Comparison of ENCODE assay signal across 19 cellular contexts in the genomic region with DNA sequence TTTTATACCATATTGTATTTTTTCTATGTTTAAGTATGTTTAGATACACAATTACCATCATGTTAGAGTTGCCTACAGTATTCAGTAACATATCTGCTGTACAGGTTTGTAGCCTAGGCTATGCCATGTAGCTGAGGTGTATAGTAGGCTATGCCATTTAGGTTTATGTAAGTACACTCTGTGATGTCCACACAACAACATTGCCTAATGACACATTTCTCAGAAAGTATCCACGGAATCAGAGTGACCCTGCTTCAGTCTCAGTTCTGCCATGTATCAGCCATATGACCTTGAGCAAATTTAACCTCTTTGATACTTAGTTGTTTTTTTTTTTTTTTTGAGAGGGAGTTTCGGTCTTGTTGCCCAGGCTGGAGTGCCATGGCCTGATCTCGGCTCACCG. TPM values are rescaled to one million over a fixed set of nuclear protein-coding genes. Genes with fewer than 3 reads are reported as not detected.
DNase-seq lines count a peak whose midpoint lies in the region; ATAC-seq and TF ChIP-seq lines count a peak whose summit lies in the region.
"Had no signal": no experiment of that assay in that cellular context is flagged by ENCODE, and none has a peak within 500 bp of the region (broad histone marks: within the 10 kb centered on the region; RNA-seq: fewer than 3 reads in every experiment).

No MANE protein-coding gene starts in this region.

- CTCF ChIA-PET in CD4-positive, alpha-beta T cell (lab: Charles Lee): no interaction called here

- no peak for TF ChIP-seq POLR2A in erythroblast (IDR thresholded peaks at IDR 0.05; ENCODE audit: low read length)

- DNase-seq in CD4-positive, alpha-beta T cell: no peak
- no peak for DNase-seq in T-helper 17 cell
- peak; percentile 39 to 44 for DNase-seq in erythroblast (lab: John Stamatoyannopoulos, UW)
- no peak for DNase-seq in posterior cingulate gyrus
- DNase-seq in nephron progenitor cell: no peak
- no peak for DNase-seq in COLO829 (ENCODE audit: low spot score)
- DNase-seq: left lung, NCI-H1092 treated with DMSO at 0.1 percent for 48 hours, NCI-H2107, NCI-H526 treated with DMSO at 0.1 percent for 48 hours, small intestine had no signal

- H3K4me2 ChIP-seq in BLaER1 treated with 17β-estradiol and CSF1 and Interleukin-3, amounts not matched to agents 10 nM and 100 nM: peak overlapping the region; percentile 74 to 99 (median 85); a peak in 19 of 22 replicates
- H3K4me2 ChIP-seq: GM23338 had no signal

- H3K27ac Mint-ChIP-seq in CD4-positive, alpha-beta T cell: peak overlapping the region; percentile 85
- peak overlapping the region; percentile 94 for H3K27ac Mint-ChIP-seq in T-helper 17 cell
- H3K27ac Mint-ChIP-seq in nephron progenitor cell: no peak overlapping the region
- H3K27ac Mint-ChIP-seq: GM23338 had no signal

- peak overlapping the region in 3 of 11 experiments; percentile 68 to 71 (median 71); a peak in 3 of 22 replicates for H3K27ac ChIP-seq in BLaER1 treated with 17β-estradiol and CSF1 and Interleukin-3, amounts not matched to agents 10 nM and 100 nM
- no peak overlapping the region for H3K27ac ChIP-seq in CD4-positive, alpha-beta T cell (ENCODE audit: low read depth, low read length)
- H3K27ac ChIP-seq: breast epithelium, gastroesophageal sphincter, tibial nerve had no signal

- H3K4me1 ChIP-seq in BLaER1 treated with 17β-estradiol and CSF1 and Interleukin-3, amounts not matched to agents 10 nM and 100 nM: peaks cover 73 to 99% (median 84%) of the 10 kb centered on the region in 10 experiments

- no peaks in the 10 kb centered on the region for H3K9me3 Mint-ChIP-seq in CD4-positive, alpha-beta T cell
- H3K9me3 Mint-ChIP-seq in nephron progenitor cell: no peaks in the 10 kb centered on the region
- H3K9me3 Mint-ChIP-seq: GM23338 had no signal

- intact Hi-C loops in CD4-positive, alpha-beta T cell (cut with DNase I, micrococcal nuclease): loop anchor here in 1 of 2 experiments (2.0 kb wide), 1 partner anchor 15 kb away; no protein-coding TSS in a partner anchor
- intact Hi-C loops in posterior cingulate gyrus (cut with DNase I): no loop called here

- no peaks in the 10 kb centered on the region for H3K27me3 ChIP-seq in BLaER1 treated with 17β-estradiol and CSF1 and Interleukin-3, amounts not matched to agents 10 nM and 100 nM
- no peaks in the 10 kb centered on the region for H3K27me3 ChIP-seq in CD4-positive, alpha-beta T cell (ENCODE audit: control insufficient read depth, insufficient read depth, low read length)
- H3K27me3 ChIP-seq: breast epithelium, gastroesophageal sphincter, left lung, tibial nerve had no signal

- no peaks in the 10 kb centered on the region for H3K27me3 Mint-ChIP-seq in CD4-positive, alpha-beta T cell
- H3K27me3 Mint-ChIP-seq in T-helper 17 cell (no peaks in the 10 kb centered on the region), nephron progenitor cell (ENCODE audit: low read depth, poor library complexity) (peaks cover 7% of the 10 kb centered on the region)

- H3K9ac ChIP-seq in BLaER1 treated with 17β-estradiol and CSF1 and Interleukin-3, amounts not matched to agents 10 nM and 100 nM: peak overlapping the region in 1 of 11 experiments; percentile 34; a peak in 1 of 22 replicates

- no peak for ATAC-seq in CD4-positive, alpha-beta T cell (ENCODE audit: poor library complexity)
- no peak for ATAC-seq in T-helper 17 cell
- ATAC-seq in HG02678 (IDR thresholded peaks at IDR 0.05; ENCODE audit: unreplicated experiment): no peak
- ATAC-seq: gastroesophageal sphincter, GM23338, left lung had no signal

- H3K4me3 Mint-ChIP-seq in CD4-positive, alpha-beta T cell: peak overlapping the region; percentile 16
- H3K4me3 Mint-ChIP-seq in T-helper 17 cell: no peak overlapping the region
- no peak overlapping the region for H3K4me3 Mint-ChIP-seq in nephron progenitor cell
- H3K4me3 Mint-ChIP-seq: GM23338 had no signal

- POLR2A ChIA-PET in CD4-positive, alpha-beta T cell (lab: Charles Lee): interaction anchor here (2.3 to 2.5 kb wide), 2 partner anchors 8 to 12 kb away, joined by 26 to 28 read pairs; a partner anchor contains a TSS

- no peaks in the 10 kb centered on the region for H3K9me3 ChIP-seq in BLaER1 treated with 17β-estradiol and CSF1 and Interleukin-3, amounts not matched to agents 10 nM and 100 nM (replicated peaks in 1 of 11)
- no peaks in the 10 kb centered on the region for H3K9me3 ChIP-seq in CD4-positive, alpha-beta T cell (ENCODE audit: control insufficient read depth, low read length)
- no peaks in the 10 kb centered on the region for H3K9me3 ChIP-seq in T-helper 17 cell (ENCODE audit: control insufficient read depth, low read length, poor library complexity, severe bottlenecking)
- H3K9me3 ChIP-seq: breast epithelium, gastroesophageal sphincter, left lung, tibial nerve had no signal

- no peak overlapping the region for H3K4me3 ChIP-seq in BLaER1 treated with 17β-estradiol and CSF1 and Interleukin-3, amounts not matched to agents 10 nM and 100 nM
- H3K4me3 ChIP-seq: breast epithelium, gastroesophageal sphincter, GM23338, left lung, tibial nerve had no signal

- peaks cover 50 to 100% (median 96%) of the 10 kb centered on the region in 11 experiments; a peak in 21 of 22 replicates for H4K20me1 ChIP-seq in BLaER1 treated with 17β-estradiol and CSF1 and Interleukin-3, amounts not matched to agents 10 nM and 100 nM

- H3K36me3 ChIP-seq in BLaER1 treated with 17β-estradiol and CSF1 and Interleukin-3, amounts not matched to agents 10 nM and 100 nM: peaks cover 0 to 19% (median 5%) of the 10 kb centered on the region in 11 experiments; a peak in 9 of 22 replicates
- H3K36me3 ChIP-seq: breast epithelium, gastroesophageal sphincter, left lung, tibial nerve had no signal

- peaks cover 93% of the 10 kb centered on the region for H3K4me1 Mint-ChIP-seq in CD4-positive, alpha-beta T cell (ENCODE audit: low read depth)
- peaks cover 64% of the 10 kb centered on the region for H3K4me1 Mint-ChIP-seq in T-helper 17 cell
- H3K4me1 Mint-ChIP-seq in nephron progenitor cell: peaks cover 38% of the 10 kb centered on the region

- no peaks in the 10 kb centered on the region for H3K36me3 Mint-ChIP-seq in CD4-positive, alpha-beta T cell (ENCODE audit: low read depth)
- H3K36me3 Mint-ChIP-seq in T-helper 17 cell (ENCODE audit: low read depth) (no peaks in the 10 kb centered on the region), nephron progenitor cell (ENCODE audit: low read depth) (no peaks in the 10 kb centered on the region)

- TF ChIP-seq CTCF in CD4-positive, alpha-beta T cell (IDR thresholded peaks at IDR 0.05): no peak
- TF ChIP-seq CTCF in nephron progenitor cell (IDR thresholded peaks at IDR 0.05): no peak

RNA-seq across cellular contexts. Expression of a gene that starts 12.7 kb away (rescaled TPM):
- total RNA-seq in CD4-positive, alpha-beta T cell: 10 to 100 TPM; 93.7 to 95.1 TPM
- 100 to 1,000 TPM in 1 of 2 donors, 10 to 100 TPM in 1; 94.7 to 101 TPM for total RNA-seq in T-helper 17 cell

RNA-seq across cellular contexts. Expression of a gene that starts 49.5 kb away (rescaled TPM):
- total RNA-seq in CD4-positive, alpha-beta T cell: not detected
- total RNA-seq in T-helper 17 cell: not detected
- total RNA-seq: dermis microvascular lymphatic vessel endothelial cell, gastroesophageal sphincter, left lung, posterior vena cava, tibial nerve had no signal

Comparison
In these comparisons a context has a peak if more than half of its experiments do, and no peak if none do; other contexts are left out.
1. DNase-seq: peak in erythroblast (2 of 2); none in CD4-positive, alpha-beta T cell (0 of 10), T-helper 17 cell (0 of 3), posterior cingulate gyrus (0 of 10), nephron progenitor cell (single experiment) and COLO829 (single experiment).